Comparison of ENCODE assay signal across 1 cellular context in genomic region chr11:10933455-10934292, GRCh38.
TF ChIP-seq lines count a peak whose summit lies in the region.

No MANE protein-coding gene starts in this region.

TF ChIP-seq in HEK293, 187 proteins besides CTCF, POLR2A, EP300 and RAD21 (continued from another document):
- TF ChIP-seq ZNF449 (tag by site-specific recombination; IDR thresholded peaks at IDR 0.05): no peak; the same call in 1 of the 2 replicates
- peak; percentile 98 for TF ChIP-seq ZNF2 (tag by site-specific recombination; IDR thresholded peaks at IDR 0.05)
- no peak for TF ChIP-seq RBAK (tag by site-specific recombination; IDR thresholded peaks at IDR 0.05)
- no peak for TF ChIP-seq ZNF214 (tag by site-specific recombination; IDR thresholded peaks at IDR 0.05; ENCODE audit: borderline replicate concordance)
- TF ChIP-seq ZNF596 (tag by site-specific recombination; IDR thresholded peaks at IDR 0.05): no peak
- peak; percentile 40; the same call in 1 of the 2 replicates for TF ChIP-seq ZNF518A (tag by site-specific recombination; conservative IDR thresholded peaks at IDR 0.05; ENCODE audit: low read depth)
- TF ChIP-seq INSM2 (tag by site-specific recombination; IDR thresholded peaks at IDR 0.05): no peak
- no peak for TF ChIP-seq GLI4 (tag by site-specific recombination; IDR thresholded peaks at IDR 0.05)
- TF ChIP-seq KLF8 (tag by site-specific recombination; IDR thresholded peaks at IDR 0.05): peak; percentile 56; the same call in 1 of the 2 replicates
- TF ChIP-seq EGR2 (tag by site-specific recombination; IDR thresholded peaks at IDR 0.05; ENCODE audit: low read depth): peak; percentile 45
- peak; percentile 40 for TF ChIP-seq WT1 (tag by site-specific recombination; IDR thresholded peaks at IDR 0.05)
